8 cellular contexts compared by ENCODE assay signal in genomic region chr5:79229357-79230174, GRCh38. TPM values are rescaled to one million over a fixed set of nuclear protein-coding genes. Genes with fewer than 3 reads are reported as not detected.
DNase-seq lines count a peak whose midpoint lies in the region; ATAC-seq and FAIRE-seq lines count a peak whose summit lies in the region.

No MANE protein-coding gene starts in this region.

- intact Hi-C loops in sciatic nerve (cut with DNase I), result loop anchor here (10.0 kb wide), 1 partner anchor 235 kb away; no protein-coding TSS in a partner anchor

- ATAC-seq in HG03045 (IDR thresholded peaks at IDR 0.05; ENCODE audit: unreplicated experiment), result peak; percentile 65
- no peak for ATAC-seq in left lobe of liver
- no peak for ATAC-seq in sciatic nerve

- FAIRE-seq in RCC 7860 (lab: Jason Lieb, UNC), result no peak

- DNase-seq in stimulated activated naive CD4-positive, alpha-beta T cell treated with Interleukin-2 at 50 U/mL for 16 hours (lab: John Stamatoyannopoulos, UW), result peak; percentile 21
- DNase-seq in stimulated activated naive CD4-positive, alpha-beta T cell (lab: John Stamatoyannopoulos, UW), result no peak
- DNase-seq in T-helper 9 cell, result peak; percentile 7
- peak; percentile 29 for DNase-seq in stimulated activated CD8-positive, alpha-beta memory T cell treated with anti-CD3 and anti-CD28 coated beads, Interleukin-4, amount 100 ng/mL, for 48 hours
- no peak for DNase-seq in RCC 7860 (ENCODE audit: low spot score)
- DNase-seq in left lobe of liver (ENCODE audit: low spot score), result no peak
- no peak for DNase-seq in sciatic nerve (ENCODE audit: low spot score)

RNA-seq across cellular contexts. Expression of gene JMY, which starts 6.4 kb away (rescaled TPM):
- total RNA-seq in left lobe of liver (5.5 TPM), sciatic nerve (20.6 TPM)

Comparison
In these comparisons a context has a peak if more than half of its experiments do, and no peak if none do; other contexts are left out.
1. DNase-seq: peak in stimulated activated naive CD4-positive, alpha-beta T cell treated with Interleukin-2 at 50 U/mL for 16 hours (single experiment), T-helper 9 cell (single experiment) and stimulated activated CD8-positive, alpha-beta memory T cell treated with anti-CD3 and anti-CD28 coated beads, Interleukin-4, amount 100 ng/mL, for 48 hours (single experiment); none in stimulated activated naive CD4-positive, alpha-beta T cell (0 of 6), RCC 7860 (single experiment), left lobe of liver (single experiment) and sciatic nerve (single experiment).